Comparison of ENCODE assay signal across 8 cellular contexts in the genomic region with DNA sequence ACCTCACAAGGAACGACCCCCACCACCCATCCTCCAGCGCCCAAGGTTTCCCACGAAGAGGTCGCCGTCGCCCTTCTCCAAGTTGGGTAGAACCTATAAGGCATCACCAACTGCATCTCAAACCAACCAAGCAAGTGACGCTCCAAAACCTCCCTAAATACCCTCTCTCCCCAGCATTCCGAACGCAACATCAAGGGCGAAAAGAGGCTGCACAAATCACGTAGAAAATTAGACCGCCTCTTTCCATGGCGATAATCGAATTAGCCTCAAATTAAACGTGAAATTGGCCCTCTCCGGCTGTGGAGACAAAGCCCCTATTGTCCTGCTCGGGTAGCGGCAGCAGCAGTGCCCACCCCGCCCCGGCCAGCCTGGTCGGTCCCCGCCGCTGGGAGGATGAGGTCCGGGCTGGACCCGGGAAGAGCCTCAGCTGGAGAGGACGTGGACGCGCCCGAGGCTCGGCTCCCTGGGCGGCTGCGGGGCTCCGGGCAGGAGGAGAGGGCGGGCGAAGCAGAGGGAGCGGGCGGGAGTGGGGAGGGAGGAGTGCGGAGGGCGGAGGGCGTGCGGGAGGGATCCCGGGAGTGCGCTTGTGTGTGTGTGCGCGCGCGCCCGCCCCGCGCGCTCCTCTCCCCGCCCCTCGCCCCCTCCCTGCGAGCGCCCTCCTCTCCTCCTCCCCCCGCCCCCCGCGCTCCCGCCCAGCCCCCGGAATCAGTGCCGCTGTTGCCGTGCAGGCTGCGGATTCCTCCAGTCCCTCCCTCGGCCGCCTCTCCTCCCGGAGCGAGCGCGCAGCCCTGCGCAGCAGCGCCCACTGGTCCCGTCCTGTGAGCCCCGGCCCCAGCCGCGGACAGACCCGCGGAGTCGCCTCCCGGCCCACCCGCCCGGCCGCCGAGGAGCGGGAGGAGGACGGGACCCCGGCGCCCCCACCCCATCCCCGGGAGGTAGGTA. TPM values are rescaled to one million over a fixed set of nuclear protein-coding genes. Genes with fewer than 3 reads are reported as not detected.
DNase-seq lines count a peak whose midpoint lies in the region; ATAC-seq and TF ChIP-seq lines count a peak whose summit lies in the region.

A gene (plus strand): TSS at position 744 of the 942 bp plus-strand sequence. CDS start 70,092 bp downstream, outside the sequence.

- in situ Hi-C loops in ACHN (cut with HindIII; ENCODE audit: low pct_ligation_motif_present, low pct_unique_long_range_greater_than_20kb, low sequenced_read_pairs): no loop called here

- H3K27me3 ChIP-seq in SJCRH30 (no peaks in the 10 kb centered on the region), prostate gland (replicated peaks; ENCODE audit: insufficient read depth) (no peaks in the 10 kb centered on the region)

- peak; percentile 44 for ATAC-seq in GM18511 (IDR thresholded peaks at IDR 0.05; ENCODE audit: unreplicated experiment)
- no peak for ATAC-seq in HG02970 (IDR thresholded peaks at IDR 0.05; ENCODE audit: low FRiP score, unreplicated experiment)

- H3K4me1 Mint-ChIP-seq in IgD-negative memory B cell: peaks cover 10 to 16% (median 15%) of the 10 kb centered on the region in 3 donors
- peaks cover 50% of the 10 kb centered on the region for H3K4me1 Mint-ChIP-seq in brain

- DNase-seq in ACHN: peak; percentile 88
- peak; percentile 97 to 99 for DNase-seq in SJCRH30
- peak; percentile 92 for DNase-seq in hippocampal formation (lab: John Stamatoyannopoulos, UW)
- DNase-seq in prostate gland (ENCODE audit: low spot score): peak; percentile 90

- H3K27me3 Mint-ChIP-seq in IgD-negative memory B cell (peaks cover 39% of the 10 kb centered on the region), brain (peaks cover 12% of the 10 kb centered on the region)

- H3K27ac Mint-ChIP-seq in IgD-negative memory B cell (peak within 1 kb of the TSS in 2 of 3 donors; percentile 31 to 39), brain (peak within 1 kb of the TSS; percentile 92 to 100 (median 99))

- H3K9me3 ChIP-seq in SJCRH30 (replicated peaks): no peaks in the 10 kb centered on the region
- H3K9me3 ChIP-seq in prostate gland: no peaks in the 10 kb centered on the region

- no peaks in the 10 kb centered on the region for H3K36me3 Mint-ChIP-seq in IgD-negative memory B cell
- peaks cover 11% of the 10 kb centered on the region for H3K36me3 Mint-ChIP-seq in brain

- H3K27ac ChIP-seq in SJCRH30 (peak within 1 kb of the TSS; percentile 97), prostate gland (peak within 1 kb of the TSS; percentile 94 to 96)

- H3K4me3 ChIP-seq in SJCRH30 (peak within 1 kb of the TSS; percentile 80), prostate gland (peak within 1 kb of the TSS; percentile 89 to 93)

- TF ChIP-seq POLR2A in prostate gland (IDR thresholded peaks at IDR 0.05): peak; percentile 41

- H3K36me3 ChIP-seq in SJCRH30 (no peaks in the 10 kb centered on the region; the same call in 1 of the 2 replicates), prostate gland (no peaks in the 10 kb centered on the region)

- WGBS in prostate gland: 0% methylated on average over 55 of the region's 88 CpGs

- H3K4me1 ChIP-seq in SJCRH30 (peaks cover 13% of the 10 kb centered on the region), prostate gland (replicated peaks) (peaks cover 9% of the 10 kb centered on the region)

- peak within 1 kb of the TSS; percentile 89 to 93 (median 92) for H3K4me3 Mint-ChIP-seq in IgD-negative memory B cell
- H3K4me3 Mint-ChIP-seq in brain: peak within 1 kb of the TSS; percentile 96 to 100 (median 98)

- no peaks in the 10 kb centered on the region for H3K9me3 Mint-ChIP-seq in IgD-negative memory B cell
- no peaks in the 10 kb centered on the region for H3K9me3 Mint-ChIP-seq in brain

- TF ChIP-seq CTCF in brain (conservative IDR thresholded peaks at IDR 0.05): no peak
- TF ChIP-seq CTCF in prostate gland (IDR thresholded peaks at IDR 0.05): peak in 1 of 4 experiments; percentile 13

- intact Hi-C loops in prostate gland (cut with DNase I): loop anchor here (10.0 kb wide), 1 partner anchor 179 kb away; no protein-coding TSS in a partner anchor

RNA-seq across cellular contexts. Expression of the gene that starts here (rescaled TPM):
- polyA plus RNA-seq in IgD-negative memory B cell (57.8 TPM), brain (ENCODE audit: insufficient read depth, low read depth, low replicate concordance) (128 TPM)
- 258 and 260 TPM in 2 replicates for total RNA-seq in SJCRH30 (2014; rRNA removed; shearing (Covaris generic))
- 100 to 1,000 TPM; 146 to 348 TPM for total RNA-seq in prostate gland
